ENCODE assay signal across 21 cellular contexts in the genomic region with DNA sequence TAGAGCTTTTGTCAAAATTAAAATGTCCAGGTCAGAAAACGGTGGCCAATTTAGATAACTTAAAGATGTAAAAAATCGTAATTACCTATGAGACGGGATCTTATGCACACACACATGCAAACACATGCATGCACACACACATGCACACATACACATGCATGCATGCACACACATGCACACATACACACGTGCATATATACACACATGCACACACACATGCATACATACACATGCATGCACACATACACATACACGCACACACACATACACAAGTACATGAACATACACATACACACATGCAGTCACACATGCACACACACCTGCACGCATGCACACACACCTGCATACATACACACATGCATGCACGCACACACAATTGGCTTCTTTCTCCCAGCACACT.
DNase-seq lines count a peak whose midpoint lies in the region; ATAC-seq, FAIRE-seq and TF ChIP-seq lines count a peak whose summit lies in the region.
"Had no signal": no experiment of that assay in that cellular context is flagged by ENCODE, and none has a peak within 500 bp of the region (broad histone marks: within the 10 kb centered on the region; RNA-seq: fewer than 3 reads in every experiment).

No MANE protein-coding gene starts in this region.

- TF ChIP-seq EP300 in HepG2 (IDR thresholded peaks at IDR 0.05; ENCODE audit: low read depth in 2 of 2, low read length in 2 of 2) (no peak), HepG2 (CRISPR knock-in tag; IDR thresholded peaks at IDR 0.05; ENCODE audit: borderline replicate concordance) (no peak)

- H3K4me1 ChIP-seq in HepG2 (ENCODE audit: insufficient read depth, low read length), result no peaks in the 10 kb centered on the region
- H3K4me1 ChIP-seq in right lobe of liver, result no peaks in the 10 kb centered on the region
- no peaks in the 10 kb centered on the region for H3K4me1 ChIP-seq in trophoblast cell (ENCODE audit: control insufficient read depth in 1 of 2, insufficient read depth in 2 of 2, low read length in 2 of 2)
- H3K4me1 ChIP-seq: Caco-2 had no signal

- no peak overlapping the region for H2BK120ac ChIP-seq in trophoblast cell (ENCODE audit: insufficient read depth, low read length, poor library complexity)

- H3K27me3 ChIP-seq in HepG2 (ENCODE audit: control insufficient read depth in 1 of 2, insufficient read depth in 2 of 2, low read length in 2 of 2) (no peaks in the 10 kb centered on the region), right lobe of liver (no peaks in the 10 kb centered on the region), trophoblast cell (ENCODE audit: insufficient read depth, low read length) (no peaks in the 10 kb centered on the region)

- TF ChIP-seq POLR2A in HepG2 (IDR thresholded peaks at IDR 0.05; ENCODE audit: insufficient read depth in 1 of 2, low read depth in 2 of 2, low read length in 2 of 2), result no peak
- no peak for TF ChIP-seq POLR2A in right lobe of liver (IDR thresholded peaks at IDR 0.05)

- no peaks in the 10 kb centered on the region for H3K36me3 ChIP-seq in HepG2 (replicated peaks in 1 of 2; ENCODE audit: control insufficient read depth in 1 of 2, insufficient read depth in 2 of 2, low read length in 2 of 2)
- H3K36me3 ChIP-seq in right lobe of liver, result no peaks in the 10 kb centered on the region
- no peaks in the 10 kb centered on the region for H3K36me3 ChIP-seq in trophoblast cell (ENCODE audit: control insufficient read depth in 1 of 2, insufficient read depth in 2 of 2, low read length in 2 of 2)

- H3K79me2 ChIP-seq in HepG2 (ENCODE audit: insufficient read depth, low read length) (no peaks in the 10 kb centered on the region), trophoblast cell (ENCODE audit: control insufficient read depth, insufficient read depth, low read length, poor library complexity) (no peaks in the 10 kb centered on the region)

- H3K9me3 ChIP-seq in HepG2 (ENCODE audit: low read length) (peaks cover 95% of the 10 kb centered on the region), right lobe of liver (no peaks in the 10 kb centered on the region), trophoblast cell (ENCODE audit: insufficient read depth, low read depth, low read length) (peaks cover 11% of the 10 kb centered on the region)
- H3K9me3 ChIP-seq: Caco-2 had no signal

- H2AK5ac ChIP-seq in trophoblast cell (ENCODE audit: low read length), result no peak overlapping the region

- TF ChIP-seq RAD21 in HepG2 (CRISPR knock-in tag; IDR thresholded peaks at IDR 0.05), result no peak

- H4K20me1 ChIP-seq in HepG2 (ENCODE audit: insufficient read depth, low read length), result no peaks in the 10 kb centered on the region

- no peak overlapping the region for H4K91ac ChIP-seq in trophoblast cell (ENCODE audit: low read depth, low read length)

- intact Hi-C loops in HepG2 (cut with micrococcal nuclease; ENCODE audit: unreplicated experiment) (no loop called here), right lobe of liver (cut with DNase I) (no loop called here)

- no peak overlapping the region for H3K27ac ChIP-seq in HepG2 (ENCODE audit: extremely low read length, insufficient read depth, low read length)
- no peak overlapping the region for H3K27ac ChIP-seq in right lobe of liver
- H3K27ac ChIP-seq in trophoblast cell (ENCODE audit: low read depth, low read length), result no peak overlapping the region
- H3K27ac ChIP-seq: C4-2B had no signal

- no peak overlapping the region for H2BK5ac ChIP-seq in trophoblast cell (ENCODE audit: low read depth, low read length, poor library complexity)

- no peak overlapping the region for H3K4me3 ChIP-seq in HepG2 (replicated peaks in 1 of 3; ENCODE audit: insufficient read depth in 1 of 3, low read depth in 2 of 3, low read length in 3 of 3)
- no peak overlapping the region for H3K4me3 ChIP-seq in right lobe of liver
- no peak overlapping the region for H3K4me3 ChIP-seq in trophoblast cell (ENCODE audit: low read depth, low read length)
- H3K4me3 ChIP-seq: GM23338 had no signal

- BruUV-seq in HepG2 (replicated peaks; lab: Mats Ljungman, UMichigan), result no TSS peak

- CTCF ChIA-PET in HepG2 (lab: Yijun Ruan, JAX; ENCODE audit: low intra/inter-chr PET ratio, low total read pairs), result no interaction called here

- in situ Hi-C loops in HepG2 (cut with HindIII; ENCODE audit: extremely low pct_ligation_motif_present, low pct_unique_long_range_greater_than_20kb), result no loop called here

- H4K8ac ChIP-seq in trophoblast cell (ENCODE audit: low read depth, low read length), result no peak overlapping the region

- POLR2A ChIA-PET in HepG2 (lab: Yijun Ruan, JAX), result no interaction called here

- no peak overlapping the region for H4K12ac ChIP-seq in trophoblast cell (ENCODE audit: low read depth, low read length)

- DNase-seq in HepG2 (ENCODE audit: low spot score), result no peak
- DNase-seq in right lobe of liver, result no peak
- no peak for DNase-seq in HTR-8/SVneo (ENCODE audit: insufficient read length, low spot score)
- DNase-seq in trophoblast cell, result no peak
- DNase-seq in nucleus accumbens (lab: John Stamatoyannopoulos, UW), result no peak
- no peak for DNase-seq in activated CD8-positive, alpha-beta memory T cell treated with anti-CD3 and anti-CD28 coated beads, Interleukin-2, amount 50 U/mL, for 48 hours
- DNase-seq: 8988T; Caco-2; CD4-positive, CD25-positive, alpha-beta regulatory T cell; CD8-positive, alpha-beta T cell; DMS153; DND-41; H9; HFFc6 had no signal

- H3K9ac ChIP-seq in HepG2 (ENCODE audit: insufficient read depth, low read depth, low read length), result no peak overlapping the region
- no peak overlapping the region for H3K9ac ChIP-seq in trophoblast cell (ENCODE audit: low read length)

- no peak for TF ChIP-seq CTCF in HepG2 (CRISPR knock-in tag; IDR thresholded peaks at IDR 0.05)
- TF ChIP-seq CTCF in right lobe of liver (IDR thresholded peaks at IDR 0.05), result no peak

- no peak overlapping the region for H3K14ac ChIP-seq in trophoblast cell (ENCODE audit: low read length)

- no peak overlapping the region for H3K18ac ChIP-seq in trophoblast cell (ENCODE audit: low read length)

- H2AFZ ChIP-seq in HepG2 (ENCODE audit: low read length) (no peak overlapping the region), trophoblast cell (ENCODE audit: insufficient read depth, low read length, poor library complexity) (no peak overlapping the region)
- H2AFZ ChIP-seq: GM23338 had no signal

- H3K79me1 ChIP-seq in trophoblast cell (ENCODE audit: low read length), result no peaks in the 10 kb centered on the region

- no peak overlapping the region for H2BK12ac ChIP-seq in trophoblast cell (ENCODE audit: low read length)

- peak overlapping the region; percentile 80 for H3K23ac ChIP-seq in trophoblast cell (ENCODE audit: low read length)

- H3K4me2 ChIP-seq in HepG2 (ENCODE audit: low read depth, low read length), result no peak overlapping the region
- no peak overlapping the region for H3K4me2 ChIP-seq in trophoblast cell (ENCODE audit: low read length)
- H3K4me2 ChIP-seq: GM23338 had no signal

- no peak for ATAC-seq in HepG2
- ATAC-seq in right lobe of liver, result no peak
- ATAC-seq in GM18873 (IDR thresholded peaks at IDR 0.05; ENCODE audit: low FRiP score, unreplicated experiment), result no peak
- ATAC-seq: CD8-positive, alpha-beta T cell; GM23338; HCT116 had no signal

- no peak for FAIRE-seq in HepG2 (lab: Jason Lieb, UNC)
- peak; percentile 96 for FAIRE-seq in HTR-8/SVneo (lab: Jason Lieb, UNC)
- FAIRE-seq: G401.6, GM12892, GM19239 had no signal

- whole genome bisulfite sequencing in HepG2 (ENCODE audit: low lambda C conversion rate), result 3% methylated on average over 7 of the region's 7 CpGs
- WGBS in right lobe of liver (ENCODE audit: insufficient coverage, low coverage, low lambda C conversion rate, missing lambda C conversion rate), result 55% methylated on average over 6 of the region's 7 CpGs
- no CpG with 5 or more reads among the region's 7 CpGs for whole genome bisulfite sequencing in trophoblast cell (ENCODE audit: extremely low coverage, insufficient coverage, insufficient read length)

- no peak overlapping the region for H3K4ac ChIP-seq in trophoblast cell (ENCODE audit: low read depth, low read length)

TF ChIP-seq in HepG2, 621 proteins besides CTCF, POLR2A, EP300 and RAD21:
- TF ChIP-seq PTBP1 (IDR thresholded peaks at IDR 0.05; ENCODE audit: low read depth, low read length, poor library complexity, severe bottlenecking) (no peak), MNT (IDR thresholded peaks at IDR 0.05) (peak; percentile 97)
